ENCODE assay signal across 15 cellular contexts in the genomic region with DNA sequence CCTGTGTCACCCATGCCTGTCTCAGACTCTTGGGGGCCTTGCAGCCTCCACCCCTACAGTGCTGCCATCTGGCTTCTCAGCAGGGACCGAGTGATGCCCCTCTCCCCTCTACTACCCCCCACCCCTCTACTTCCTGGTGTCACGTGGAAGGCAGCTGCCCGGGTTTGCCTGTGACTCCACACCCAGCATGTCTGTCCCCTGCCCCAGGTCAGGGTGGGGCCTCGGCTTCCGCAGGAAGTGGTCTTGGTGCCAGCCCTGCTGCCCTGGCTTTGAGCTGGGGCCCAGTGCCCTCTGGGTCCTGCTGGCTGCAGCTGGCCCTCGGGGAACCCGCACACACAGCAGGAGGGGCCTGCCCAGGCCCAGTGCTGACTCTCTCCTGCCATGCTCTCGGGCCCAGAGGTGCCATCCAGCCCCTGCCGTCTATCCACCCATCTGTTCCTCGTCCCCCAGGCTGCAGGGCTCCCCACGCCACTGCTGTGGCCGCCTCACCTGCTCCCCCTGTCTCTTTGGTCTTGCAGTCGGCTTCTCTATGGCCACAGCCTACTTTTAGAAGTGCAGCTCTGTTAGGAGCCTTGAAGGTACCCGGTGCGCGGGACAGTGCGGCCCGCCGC. TPM values are rescaled to one million over a fixed set of nuclear protein-coding genes. Genes with fewer than 3 reads are reported as not detected.
DNase-seq lines count a peak whose midpoint lies in the region; ATAC-seq and TF ChIP-seq lines count a peak whose summit lies in the region.
"Had no signal": no experiment of that assay in that cellular context is flagged by ENCODE, and none has a peak within 500 bp of the region (broad histone marks: within the 10 kb centered on the region; RNA-seq: fewer than 3 reads in every experiment).

No MANE protein-coding gene starts in this region.

- H3K4me1 ChIP-seq in HAP-1 (no peaks in the 10 kb centered on the region), right lobe of liver (no peaks in the 10 kb centered on the region)
- H3K4me1 ChIP-seq: pancreas, upper lobe of right lung had no signal

- no peak overlapping the region for H3K4me3 Mint-ChIP-seq in activated CD4-positive, alpha-beta T cell treated with anti-CD3 and anti-CD28 coated beads for 36 hours
- no peak overlapping the region for H3K4me3 Mint-ChIP-seq in activated CD8-positive, alpha-beta T cell treated with anti-CD3 and anti-CD28 coated beads, Interleukin-2, amount 10 ng/mL, durations not matched to agents 7 days and 5 days
- H3K4me3 Mint-ChIP-seq in natural killer cell treated with Interleukin-12 subunit alpha and Interleukin-12 subunit beta and Interleukin-15 and Interleukin-18, amount 100 ng/mL, for 72 hours, result peak overlapping the region; percentile 52

- no peaks in the 10 kb centered on the region for H3K9me3 Mint-ChIP-seq in activated CD4-positive, alpha-beta T cell treated with anti-CD3 and anti-CD28 coated beads for 36 hours (ENCODE audit: low read depth)
- H3K9me3 Mint-ChIP-seq in activated CD8-positive, alpha-beta T cell treated with anti-CD3 and anti-CD28 coated beads, Interleukin-2, amount 10 ng/mL, durations not matched to agents 7 days and 5 days (ENCODE audit: insufficient read depth), result no peaks in the 10 kb centered on the region
- H3K9me3 Mint-ChIP-seq in natural killer cell treated with Interleukin-12 subunit alpha and Interleukin-12 subunit beta and Interleukin-15 and Interleukin-18, amount 100 ng/mL, for 72 hours, result no peaks in the 10 kb centered on the region

- no peaks in the 10 kb centered on the region for H3K36me3 ChIP-seq in HAP-1 (replicated peaks)
- no peaks in the 10 kb centered on the region for H3K36me3 ChIP-seq in right lobe of liver
- H3K36me3 ChIP-seq: pancreas, upper lobe of right lung had no signal

- H3K27me3 Mint-ChIP-seq in activated CD4-positive, alpha-beta T cell treated with anti-CD3 and anti-CD28 coated beads for 36 hours, result no peaks in the 10 kb centered on the region
- no peaks in the 10 kb centered on the region for H3K27me3 Mint-ChIP-seq in activated CD8-positive, alpha-beta T cell treated with anti-CD3 and anti-CD28 coated beads, Interleukin-2, amount 10 ng/mL, durations not matched to agents 7 days and 5 days (ENCODE audit: low read depth)
- no peaks in the 10 kb centered on the region for H3K27me3 Mint-ChIP-seq in natural killer cell treated with Interleukin-12 subunit alpha and Interleukin-12 subunit beta and Interleukin-15 and Interleukin-18, amount 100 ng/mL, for 72 hours

- H3K27ac ChIP-seq in right lobe of liver, result no peak overlapping the region
- H3K27ac ChIP-seq: pancreas, upper lobe of right lung had no signal

- intact Hi-C loops in activated CD4-positive, alpha-beta T cell treated with anti-CD3 and anti-CD28 coated beads for 36 hours (cut with DNase I, micrococcal nuclease), result no loop called here
- intact Hi-C loops in right lobe of liver (cut with DNase I), result no loop called here

- DNase-seq in activated CD4-positive, alpha-beta T cell treated with anti-CD3 and anti-CD28 coated beads for 36 hours, result peak; percentile 35
- no peak for DNase-seq in activated CD4-positive, alpha-beta T cell treated with anti-CD3 and anti-CD28 coated beads for 1 hour
- DNase-seq in NAMALWA (ENCODE audit: low spot score), result peak; percentile 64
- DNase-seq in activated CD8-positive, alpha-beta T cell treated with anti-CD3 and anti-CD28 coated beads, Interleukin-2, amount 10 ng/mL, durations not matched to agents 7 days and 5 days, result peak; percentile 50
- DNase-seq in natural killer cell treated with Interleukin-12 subunit alpha and Interleukin-12 subunit beta and Interleukin-15 and Interleukin-18, amount 100 ng/mL, for 72 hours (ENCODE audit: low spot score), result no peak
- DNase-seq in HAP-1 (ENCODE audit: low spot score in 2 of 2), result no peak
- DNase-seq in right lobe of liver, result no peak
- no peak for DNase-seq in cerebellar nuclear complex (lab: John Stamatoyannopoulos, UW)
- DNase-seq: ACHN, DMS153, KBM-7, mesenchymal stem cell, pancreas, upper lobe of right lung had no signal

- 60% methylated on average over 1 of the region's 19 CpGs for WGBS in right lobe of liver (ENCODE audit: insufficient coverage, low coverage, low lambda C conversion rate, missing lambda C conversion rate)

- no peaks in the 10 kb centered on the region for H3K9me3 ChIP-seq in HAP-1
- no peaks in the 10 kb centered on the region for H3K9me3 ChIP-seq in right lobe of liver
- H3K9me3 ChIP-seq: pancreas, upper lobe of right lung had no signal

- H3K36me3 Mint-ChIP-seq in activated CD4-positive, alpha-beta T cell treated with anti-CD3 and anti-CD28 coated beads for 36 hours (ENCODE audit: low read depth), result no peaks in the 10 kb centered on the region
- no peaks in the 10 kb centered on the region for H3K36me3 Mint-ChIP-seq in activated CD8-positive, alpha-beta T cell treated with anti-CD3 and anti-CD28 coated beads, Interleukin-2, amount 10 ng/mL, durations not matched to agents 7 days and 5 days (ENCODE audit: low read depth)
- H3K36me3 Mint-ChIP-seq in natural killer cell treated with Interleukin-12 subunit alpha and Interleukin-12 subunit beta and Interleukin-15 and Interleukin-18, amount 100 ng/mL, for 72 hours, result no peaks in the 10 kb centered on the region

- TF ChIP-seq CTCF in right lobe of liver (IDR thresholded peaks at IDR 0.05), result no peak

- H3K27ac Mint-ChIP-seq in activated CD4-positive, alpha-beta T cell treated with anti-CD3 and anti-CD28 coated beads for 36 hours, result peak overlapping the region; percentile 37
- H3K27ac Mint-ChIP-seq in activated CD8-positive, alpha-beta T cell treated with anti-CD3 and anti-CD28 coated beads, Interleukin-2, amount 10 ng/mL, durations not matched to agents 7 days and 5 days, result peak overlapping the region; percentile 78
- H3K27ac Mint-ChIP-seq in natural killer cell treated with Interleukin-12 subunit alpha and Interleukin-12 subunit beta and Interleukin-15 and Interleukin-18, amount 100 ng/mL, for 72 hours, result peak overlapping the region; percentile 49 to 80

- CTCF ChIA-PET in activated CD4-positive, alpha-beta T cell treated with anti-CD3 and anti-CD28 coated beads for 36 hours (lab: Charles Lee), result no interaction called here
- CTCF ChIA-PET in activated CD8-positive, alpha-beta T cell treated with anti-CD3 and anti-CD28 coated beads, Interleukin-2, amount 10 ng/mL, durations not matched to agents 7 days and 5 days (lab: Charles Lee), result interaction anchor here (0.7 to 1.1 kb wide), 2 partner anchors 11 to 24 kb away, joined by 3 read pairs; no protein-coding TSS in a partner anchor

- peaks cover 12% of the 10 kb centered on the region for H3K4me1 Mint-ChIP-seq in activated CD4-positive, alpha-beta T cell treated with anti-CD3 and anti-CD28 coated beads for 36 hours
- H3K4me1 Mint-ChIP-seq in activated CD8-positive, alpha-beta T cell treated with anti-CD3 and anti-CD28 coated beads, Interleukin-2, amount 10 ng/mL, durations not matched to agents 7 days and 5 days (ENCODE audit: low read depth), result peaks cover 35% of the 10 kb centered on the region
- H3K4me1 Mint-ChIP-seq in natural killer cell treated with Interleukin-12 subunit alpha and Interleukin-12 subunit beta and Interleukin-15 and Interleukin-18, amount 100 ng/mL, for 72 hours (ENCODE audit: low read depth in 2 of 2), result peaks cover 11 to 12% of the 10 kb centered on the region in 2 donors

- no peak for TF ChIP-seq POLR2A in right lobe of liver (IDR thresholded peaks at IDR 0.05)

- H3K27me3 ChIP-seq in HAP-1 (ENCODE audit: low read depth) (peaks cover 7% of the 10 kb centered on the region), right lobe of liver (no peaks in the 10 kb centered on the region)

- ATAC-seq in activated CD4-positive, alpha-beta T cell treated with anti-CD3 and anti-CD28 coated beads for 36 hours, result peak; percentile 47
- ATAC-seq in activated CD8-positive, alpha-beta T cell treated with anti-CD3 and anti-CD28 coated beads, Interleukin-2, amount 10 ng/mL, durations not matched to agents 7 days and 5 days, result peak; percentile 33
- ATAC-seq in natural killer cell treated with Interleukin-12 subunit alpha and Interleukin-12 subunit beta and Interleukin-15 and Interleukin-18, amount 100 ng/mL, for 72 hours, result peak; percentile 33 to 65
- no peak for ATAC-seq in right lobe of liver
- ATAC-seq: pancreas, upper lobe of right lung had no signal

- H3K4me3 ChIP-seq in HAP-1 (no peak overlapping the region), right lobe of liver (no peak overlapping the region)
- H3K4me3 ChIP-seq: pancreas, upper lobe of right lung had no signal

- POLR2A ChIA-PET in activated CD4-positive, alpha-beta T cell treated with anti-CD3 and anti-CD28 coated beads for 36 hours (lab: Charles Lee), result no interaction called here
- POLR2A ChIA-PET in activated CD8-positive, alpha-beta T cell treated with anti-CD3 and anti-CD28 coated beads, Interleukin-2, amount 10 ng/mL, durations not matched to agents 7 days and 5 days (lab: Charles Lee), result interaction anchor here (0.6 to 0.7 kb wide), 3 partner anchors 48 to 373 kb away, joined by 3 to 4 read pairs (median 4); no protein-coding TSS in a partner anchor

- in situ Hi-C loops in HAP-1 (cut with MboI; ENCODE audit: low sequenced_read_pairs), result no loop called here

RNA-seq across cellular contexts. Expression of a gene that starts 24.0 kb away (rescaled TPM):
- 1 to 10 TPM; 5.1 to 6.3 TPM for total RNA-seq in activated CD4-positive, alpha-beta T cell treated with anti-CD3 and anti-CD28 coated beads for 36 hours
- 10 to 100 TPM in 1 of 2 experiments, 1 to 10 TPM in 1; 9.8 to 11.8 TPM for total RNA-seq in activated CD8-positive, alpha-beta T cell treated with anti-CD3 and anti-CD28 coated beads, Interleukin-2, amount 10 ng/mL, durations not matched to agents 7 days and 5 days
- total RNA-seq in natural killer cell treated with Interleukin-12 subunit alpha and Interleukin-12 subunit beta and Interleukin-15 and Interleukin-18, amount 100 ng/mL, for 72 hours, result 1 to 10 TPM; 5.5 to 6.9 TPM
- total RNA-seq in right lobe of liver, result 1 to 10 TPM in 5 of 6 experiments, under 1 TPM in 1; 0.37 to 4.6 (median 2.3) TPM

RNA-seq across cellular contexts. Expression of a gene that starts 26.3 kb away (rescaled TPM):
- 10 to 100 TPM; 32.4 to 39.2 TPM for total RNA-seq in activated CD4-positive, alpha-beta T cell treated with anti-CD3 and anti-CD28 coated beads for 36 hours
- 10 to 100 TPM; 55.9 to 66.8 TPM for total RNA-seq in activated CD8-positive, alpha-beta T cell treated with anti-CD3 and anti-CD28 coated beads, Interleukin-2, amount 10 ng/mL, durations not matched to agents 7 days and 5 days
- 10 to 100 TPM; 37.7 to 70.5 TPM for total RNA-seq in natural killer cell treated with Interleukin-12 subunit alpha and Interleukin-12 subunit beta and Interleukin-15 and Interleukin-18, amount 100 ng/mL, for 72 hours
- total RNA-seq in right lobe of liver, result 10 to 100 TPM in 5 of 6 experiments, 1 to 10 TPM in 1; 9.6 to 18.9 (median 13.4) TPM

RNA-seq across cellular contexts. Expression of a gene that starts 30.0 kb away (rescaled TPM):
- total RNA-seq in activated CD4-positive, alpha-beta T cell treated with anti-CD3 and anti-CD28 coated beads for 36 hours, result under 1 TPM in 1 of 2 experiments, not detected in 1; 0.14 TPM
- not detected for total RNA-seq in activated CD8-positive, alpha-beta T cell treated with anti-CD3 and anti-CD28 coated beads, Interleukin-2, amount 10 ng/mL, durations not matched to agents 7 days and 5 days
- not detected for total RNA-seq in natural killer cell treated with Interleukin-12 subunit alpha and Interleukin-12 subunit beta and Interleukin-15 and Interleukin-18, amount 100 ng/mL, for 72 hours
- total RNA-seq in right lobe of liver, result under 1 TPM in 2 of 6 experiments, not detected in 4; 0.18 to 0.25 TPM
- total RNA-seq: astrocyte had no signal

RNA-seq across cellular contexts. Expression of a gene that starts 56.1 kb away (rescaled TPM):
- total RNA-seq in activated CD4-positive, alpha-beta T cell treated with anti-CD3 and anti-CD28 coated beads for 36 hours, result 100 to 1,000 TPM; 135 to 145 TPM
- total RNA-seq in activated CD8-positive, alpha-beta T cell treated with anti-CD3 and anti-CD28 coated beads, Interleukin-2, amount 10 ng/mL, durations not matched to agents 7 days and 5 days, result 10 to 100 TPM; 85.8 to 86.5 TPM
- 100 to 1,000 TPM in 1 of 2 donors, 10 to 100 TPM in 1; 93.2 to 118 TPM for total RNA-seq in natural killer cell treated with Interleukin-12 subunit alpha and Interleukin-12 subunit beta and Interleukin-15 and Interleukin-18, amount 100 ng/mL, for 72 hours
- total RNA-seq in right lobe of liver, result 10 to 100 TPM; 31.0 to 54.8 (median 41.1) TPM

Comparison
In these comparisons a context has a peak if more than half of its experiments do, and no peak if none do; other contexts are left out.
1. DNase-seq: peak in activated CD4-positive, alpha-beta T cell treated with anti-CD3 and anti-CD28 coated beads for 36 hours (single experiment), NAMALWA (single experiment) and activated CD8-positive, alpha-beta T cell treated with anti-CD3 and anti-CD28 coated beads, Interleukin-2, amount 10 ng/mL, durations not matched to agents 7 days and 5 days (single experiment); none in activated CD4-positive, alpha-beta T cell treated with anti-CD3 and anti-CD28 coated beads for 1 hour (single experiment), natural killer cell treated with Interleukin-12 subunit alpha and Interleukin-12 subunit beta and Interleukin-15 and Interleukin-18, amount 100 ng/mL, for 72 hours (single experiment), HAP-1 (0 of 2), right lobe of liver (0 of 3) and cerebellar nuclear complex (0 of 2).
2. ATAC-seq: peak in activated CD4-positive, alpha-beta T cell treated with anti-CD3 and anti-CD28 coated beads for 36 hours (single experiment), activated CD8-positive, alpha-beta T cell treated with anti-CD3 and anti-CD28 coated beads, Interleukin-2, amount 10 ng/mL, durations not matched to agents 7 days and 5 days (single experiment) and natural killer cell treated with Interleukin-12 subunit alpha and Interleukin-12 subunit beta and Interleukin-15 and Interleukin-18, amount 100 ng/mL, for 72 hours (2 of 2); none in right lobe of liver (0 of 4).
3. Peak in every context shown above with its lines, with median percentiles within 50 percentile points of each other: H3K27ac Mint-ChIP-seq.